ENCODE assay signal across 22 cellular contexts in genomic region chr11:8340299-8340698, GRCh38.
"Had no signal": no experiment of that assay in that cellular context is flagged by ENCODE, and none has a peak within 500 bp of the region (broad histone marks: within the 10 kb centered on the region; RNA-seq: fewer than 3 reads in every experiment).

No MANE protein-coding gene starts in this region.

- H3K9me3 ChIP-seq: adrenal gland, breast epithelium, neutrophil, pancreas, right lobe of liver, testis, upper lobe of left lung had no signal

- DNase-seq: activated CD4-positive, alpha-beta T cell treated with anti-CD3 and anti-CD28 coated beads, Interleukin-2, amount 10 ng/mL, durations not matched to agents 7 days and 5 days; activated CD4-positive, CD25-positive, alpha-beta regulatory T cell treated with anti-CD3 and anti-CD28 coated beads, Interleukin-2, amount 50 U/mL, for 72 hours; activated CD8-positive, alpha-beta T cell treated with anti-CD3 and anti-CD28 coated beads, Interleukin-2, amount 10 ng/mL, durations not matched to agents 7 days and 5 days; activated gamma-delta T cell treated with Interleukin-2 at 50 U/mL for 16 hours; adrenal gland; effector memory CD4-positive, alpha-beta T cell; glutamatergic neuron; hippocampal formation; left ventricle myocardium superior; mammary epithelial cell; natural killer cell; pancreas; right lobe of liver; stimulated activated naive CD4-positive, alpha-beta T cell; testis had no signal

- H3K27ac ChIP-seq: adrenal gland, breast epithelium, neutrophil, pancreas, right lobe of liver, skin epidermis, testis, upper lobe of left lung, VCaP had no signal

- H3K4me3 ChIP-seq: adrenal gland, breast epithelium, pancreas, right lobe of liver, skin epidermis, testis, upper lobe of left lung had no signal

- H3K36me3 ChIP-seq: adrenal gland, breast epithelium, neutrophil, pancreas, right lobe of liver, upper lobe of left lung had no signal

- H3K27me3 ChIP-seq: adrenal gland, breast epithelium, pancreas, right lobe of liver, testis, upper lobe of left lung had no signal

- FAIRE-seq: colon, frontal cortex, pancreas had no signal

- H3K4me1 ChIP-seq: adrenal gland, breast epithelium, pancreas, right lobe of liver, testis, upper lobe of left lung had no signal
